ENCODE assay signal across 12 cellular contexts in the genomic region with DNA sequence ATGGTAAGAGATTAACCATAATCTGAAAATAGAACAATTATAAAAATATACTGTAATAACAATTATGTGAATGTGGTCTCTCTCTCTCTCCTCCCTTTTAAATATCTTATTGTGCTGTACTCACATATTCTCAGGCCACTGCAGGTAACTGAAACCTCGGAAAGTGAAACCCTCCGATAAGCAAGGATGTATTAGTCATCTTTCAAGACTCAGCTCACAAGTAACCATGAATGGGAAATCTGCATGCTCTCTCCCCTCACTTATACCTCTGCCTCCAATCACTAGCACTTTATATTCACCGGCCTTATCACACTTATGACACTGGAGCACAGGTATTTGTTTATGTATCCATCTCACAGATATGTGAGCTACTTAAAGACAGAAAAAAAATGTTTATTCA.
DNase-seq lines count a peak whose midpoint lies in the region; ATAC-seq and TF ChIP-seq lines count a peak whose summit lies in the region.
"Had no signal": no experiment of that assay in that cellular context is flagged by ENCODE, and none has a peak within 500 bp of the region (broad histone marks: within the 10 kb centered on the region; RNA-seq: fewer than 3 reads in every experiment).

No MANE protein-coding gene starts in this region.

- 84 to 94% methylated on average over 3 of the region's 3 CpGs for WGBS in tibial nerve, 2 donors

- ATAC-seq in GM18861 (IDR thresholded peaks at IDR 0.05; ENCODE audit: unreplicated experiment) (peak; percentile 59), GM21526 (IDR thresholded peaks at IDR 0.05; ENCODE audit: low FRiP score, unreplicated experiment) (peak; percentile 85), HG03354 (IDR thresholded peaks at IDR 0.05; ENCODE audit: poor library complexity, severe bottlenecking, unreplicated experiment) (peak; percentile 89), HG02884 (IDR thresholded peaks at IDR 0.05; ENCODE audit: unreplicated experiment) (no peak), HG02798 (IDR thresholded peaks at IDR 0.05; ENCODE audit: poor library complexity, unreplicated experiment) (no peak)

- no peaks in the 10 kb centered on the region for H3K9me3 ChIP-seq in tibial nerve

- no peaks in the 10 kb centered on the region for H3K27me3 ChIP-seq in tibial nerve

- H3K4me3 ChIP-seq in tibial nerve: no peak overlapping the region

- no peaks in the 10 kb centered on the region for H3K36me3 ChIP-seq in tibial nerve

- TF ChIP-seq POLR2A in tibial nerve (IDR thresholded peaks at IDR 0.05): no peak

- TF ChIP-seq CTCF in tibial nerve (IDR thresholded peaks at IDR 0.05): no peak

- DNase-seq in dermis blood vessel endothelial cell (peak; percentile 15), tibial nerve (ENCODE audit: low spot score in 2 of 2) (no peak), Ammon's horn (ENCODE audit: low spot score) (no peak)
- DNase-seq: activated T-cell treated with anti-CD3 and anti-CD28 coated beads, Interleukin-2, amount 50 U/mL, for 48 hours; CD8-positive, alpha-beta memory T cell; erythroblast; NCI-H2029 had no signal

- no peak for TF ChIP-seq EP300 in tibial nerve (IDR thresholded peaks at IDR 0.05)

- H3K27ac ChIP-seq in tibial nerve: no peak overlapping the region

- H3K4me1 ChIP-seq in tibial nerve: no peaks in the 10 kb centered on the region

Comparison
In these comparisons a context has a peak if more than half of its experiments do, and no peak if none do; other contexts are left out.
1. ATAC-seq: peak in GM18861 (single experiment), GM21526 (single experiment) and HG03354 (single experiment); none in HG02884 (single experiment) and HG02798 (single experiment).